In genomic region chr17:2706911-2707510, GRCh38 we compare ENCODE assay signal across 14 cellular contexts. TPM values are rescaled to one million over a fixed set of nuclear protein-coding genes. Genes with fewer than 3 reads are reported as not detected.
DNase-seq lines count a peak whose midpoint lies in the region; ATAC-seq and TF ChIP-seq lines count a peak whose summit lies in the region.
"Had no signal": no experiment of that assay in that cellular context is flagged by ENCODE, and none has a peak within 500 bp of the region (broad histone marks: within the 10 kb centered on the region; RNA-seq: fewer than 3 reads in every experiment).

No MANE protein-coding gene starts in this region.

- no peak overlapping the region for H4K91ac ChIP-seq in neuronal stem cell (ENCODE audit: low read depth, low read length, poor library complexity)

- TF ChIP-seq CTCF in WTC11 (IDR thresholded peaks at IDR 0.05) (no peak), tibial nerve (IDR thresholded peaks at IDR 0.05) (no peak)

- WGBS in neuronal stem cell (ENCODE audit: extremely low coverage in 2 of 2, insufficient read length in 2 of 2, insufficient replicate concordance in 1 of 2), 2 donors = no CpG with 5 or more reads among the region's 21 CpGs
- WGBS in tibial nerve, 2 donors = 73 to 82% methylated on average over 17 to 20 of the region's 21 CpGs

- no peak for TF ChIP-seq POLR2A in tibial nerve (IDR thresholded peaks at IDR 0.05)

- H2BK12ac ChIP-seq in neuronal stem cell (ENCODE audit: low read length) = no peak overlapping the region

- peaks cover 12% of the 10 kb centered on the region for H3K36me3 Mint-ChIP-seq in WTC11

- no peak overlapping the region for H3K14ac ChIP-seq in neuronal stem cell (ENCODE audit: low read length)

- peaks cover 44% of the 10 kb centered on the region for H3K4me1 Mint-ChIP-seq in WTC11

- H3K27ac ChIP-seq in neuronal stem cell (replicated peaks; ENCODE audit: low read length) = no peak overlapping the region
- H3K27ac ChIP-seq in tibial nerve = peak overlapping the region in 3 of 4 donors; percentile 11 to 84 (median 21)

- intact Hi-C loops in cardiac septum (cut with DNase I) = loop anchor here (2.0 kb wide), 1 partner anchor 114 kb away; the partner anchor contains the start of gene PAFAH1B1

- H3K18ac ChIP-seq in neuronal stem cell (ENCODE audit: low read length) = peak overlapping the region; percentile 38

- H3K27me3 ChIP-seq in neuronal stem cell (ENCODE audit: control insufficient read depth in 3 of 3, insufficient read depth in 3 of 3, low read depth in 1 of 3, low read length in 3 of 3) = no peaks in the 10 kb centered on the region
- H3K27me3 ChIP-seq in tibial nerve = no peaks in the 10 kb centered on the region

- no peaks in the 10 kb centered on the region for H3K9me3 Mint-ChIP-seq in WTC11
- H3K9me3 Mint-ChIP-seq: activated naive CD8-positive, alpha-beta T cell treated with anti-CD3 and anti-CD28 coated beads for 36 hours; CD14-positive monocyte had no signal

- no peak overlapping the region for H4K8ac ChIP-seq in neuronal stem cell (ENCODE audit: low read depth, low read length)

- peaks cover 1% of the 10 kb centered on the region for H3K27me3 Mint-ChIP-seq in WTC11 (ENCODE audit: low read depth)
- H3K27me3 Mint-ChIP-seq: activated naive CD8-positive, alpha-beta T cell treated with anti-CD3 and anti-CD28 coated beads for 36 hours had no signal

- peak overlapping the region; percentile 31 for H3K23ac ChIP-seq in neuronal stem cell (ENCODE audit: low read depth, low read length, poor library complexity)

- no peak overlapping the region for H3K4me2 ChIP-seq in neuronal stem cell (ENCODE audit: insufficient read depth, low read length, poor library complexity, severe bottlenecking)

- H3K4me3 Mint-ChIP-seq in WTC11 = no peak overlapping the region
- H3K4me3 Mint-ChIP-seq: activated naive CD8-positive, alpha-beta T cell treated with anti-CD3 and anti-CD28 coated beads for 36 hours; CD14-positive monocyte had no signal

- DNase-seq in WTC11 (ENCODE audit: low spot score) = peak; percentile 12
- peak; percentile 66 for DNase-seq in cardiac septum (ENCODE audit: low spot score)
- no peak for DNase-seq in neuronal stem cell (ENCODE audit: low spot score)
- no peak for DNase-seq in tibial nerve (ENCODE audit: low spot score in 2 of 2)
- no peak for DNase-seq in activated CD4-positive, alpha-beta T cell treated with anti-CD3 and anti-CD28 coated beads for 48 hours
- DNase-seq in DMS79 treated with DMSO at 0.1 percent for 48 hours (lab: John Stamatoyannopoulos, UW) = no peak
- no peak for DNase-seq in SW 1271 (lab: John Stamatoyannopoulos, UW)
- DNase-seq: activated CD8-positive, alpha-beta memory T cell treated with anti-CD3 and anti-CD28 coated beads, Interleukin-2, amount 50 U/mL, for 4 hours; activated naive CD8-positive, alpha-beta T cell treated with anti-CD3 and anti-CD28 coated beads for 36 hours; foreskin melanocyte; NCI-H2171 treated with DMSO at 0.1 percent for 48 hours had no signal

- CTCF ChIA-PET in WTC11 (lab: Charles Lee) = interaction anchor here (0.9 to 1.7 kb wide), 12 partner anchors 11 to 355 kb away, joined by 3 to 8 read pairs (median 4); no protein-coding TSS in a partner anchor

- no peak for ATAC-seq in WTC11
- ATAC-seq: activated CD4-positive, CD25-positive, alpha-beta regulatory T cell treated with anti-CD3 and anti-CD28 coated beads, Interleukin-2, amount 50 U/mL, for 24 hours had no signal

- H3K4ac ChIP-seq in neuronal stem cell (ENCODE audit: low read length) = no peak overlapping the region

- H3K27ac Mint-ChIP-seq in WTC11 = no peak overlapping the region
- H3K27ac Mint-ChIP-seq: activated naive CD8-positive, alpha-beta T cell treated with anti-CD3 and anti-CD28 coated beads for 36 hours had no signal

- no peak overlapping the region for H2AFZ ChIP-seq in neuronal stem cell (ENCODE audit: low read length)

- POLR2A ChIA-PET in WTC11 (lab: Charles Lee) = no interaction called here

- TF ChIP-seq EP300 in tibial nerve (IDR thresholded peaks at IDR 0.05) = no peak

- no peak overlapping the region for H2BK120ac ChIP-seq in neuronal stem cell (ENCODE audit: low read depth, low read length)

- peaks cover 13 to 21% of the 10 kb centered on the region in 2 donors for H3K4me1 ChIP-seq in neuronal stem cell (ENCODE audit: control insufficient read depth in 2 of 2, insufficient read depth in 1 of 2, low read depth in 1 of 2, low read length in 2 of 2)
- H3K4me1 ChIP-seq in tibial nerve = peaks cover 0 to 49% (median 41%) of the 10 kb centered on the region in 4 donors

- no peak overlapping the region for H2AK5ac ChIP-seq in neuronal stem cell (ENCODE audit: low read depth, low read length)

- H3K79me1 ChIP-seq in neuronal stem cell (ENCODE audit: low read depth, low read length) = peaks cover 34% of the 10 kb centered on the region

- peak overlapping the region; percentile 44 for H3K9ac ChIP-seq in neuronal stem cell (ENCODE audit: low read depth, low read length, poor library complexity)

- H2BK15ac ChIP-seq in neuronal stem cell (ENCODE audit: low read length) = no peak overlapping the region

- peaks cover 0 to 2% of the 10 kb centered on the region in 2 donors for H3K9me3 ChIP-seq in neuronal stem cell (replicated peaks in 1 of 2; ENCODE audit: control insufficient read depth in 2 of 2, insufficient read depth in 1 of 2, low read depth in 1 of 2, low read length in 2 of 2)
- no peaks in the 10 kb centered on the region for H3K9me3 ChIP-seq in tibial nerve

- no peak overlapping the region for H2BK5ac ChIP-seq in neuronal stem cell (ENCODE audit: low read length)

- H3K36me3 ChIP-seq in neuronal stem cell (replicated peaks in 1 of 2; ENCODE audit: control insufficient read depth in 2 of 2, insufficient read depth in 2 of 2, low read length in 2 of 2) = peaks cover 8 to 20% of the 10 kb centered on the region in 2 donors
- peaks cover 0 to 29% (median 0%) of the 10 kb centered on the region in 3 donors for H3K36me3 ChIP-seq in tibial nerve

- H3K4me3 ChIP-seq in neuronal stem cell (ENCODE audit: low read length in 2 of 2) = no peak overlapping the region
- H3K4me3 ChIP-seq in tibial nerve = no peak overlapping the region

TF ChIP-seq in WTC11, 78 proteins besides CTCF, POLR2A, EP300 and RAD21:
- TF ChIP-seq ZNF425 (CRISPR knock-in tag; conservative IDR thresholded peaks at IDR 0.05) = no peak
- no peak for TF ChIP-seq NR2C2 (CRISPR knock-in tag; IDR thresholded peaks at IDR 0.05)
- no peak for TF ChIP-seq KAT7 (CRISPR knock-in tag; IDR thresholded peaks at IDR 0.05; ENCODE audit: borderline replicate concordance)
- no peak for TF ChIP-seq ZBTB21 (CRISPR knock-in tag; IDR thresholded peaks at IDR 0.05; ENCODE audit: borderline replicate concordance)
- TF ChIP-seq AR (CRISPR knock-in tag; IDR thresholded peaks at IDR 0.05) = no peak
- TF ChIP-seq GABPB1 (CRISPR knock-in tag; IDR thresholded peaks at IDR 0.05) = no peak

RNA-seq across cellular contexts. Expression of gene CLUH, which starts 4.6 kb away (rescaled TPM):
- total RNA-seq in WTC11 (2021) (79.8 to 105 TPM (median 83.1 TPM) in 3 replicates), cardiac septum (143 TPM), tibial nerve (100 to 1,000 TPM in 1 of 4 donors, 10 to 100 TPM in 3; 45.4 to 118 (median 56.1) TPM)
- 15.4 TPM for polyA plus RNA-seq in neuronal stem cell (2013, experiment 1 of 2)
- polyA plus RNA-seq in neuronal stem cell (2013, experiment 2 of 2) = 13.9 TPM

RNA-seq across cellular contexts. Expression of gene CCDC92B, which starts 42.4 kb away (rescaled TPM):
- total RNA-seq in WTC11 (2021) (14.4 to 15.2 TPM (median 14.6 TPM) in 3 replicates), cardiac septum (0.13 TPM), tibial nerve (under 1 TPM in 1 of 4 donors, not detected in 3; 0.30 TPM)
- 0.35 TPM for polyA plus RNA-seq in neuronal stem cell (2013, experiment 1 of 2)
- polyA plus RNA-seq in neuronal stem cell (2013, experiment 2 of 2) = 0.42 TPM
- total RNA-seq: activated naive CD8-positive, alpha-beta T cell treated with anti-CD3 and anti-CD28 coated beads for 36 hours; osteocyte had no signal
- polyA plus RNA-seq: CD14-positive monocyte had no signal

Comparison
In these comparisons a context has a peak if more than half of its experiments do, and no peak if none do; other contexts are left out.
1. DNase-seq: peak in WTC11 (single experiment) and cardiac septum (single experiment); none in neuronal stem cell (single experiment), tibial nerve (0 of 2), activated CD4-positive, alpha-beta T cell treated with anti-CD3 and anti-CD28 coated beads for 48 hours (single experiment), DMS79 treated with DMSO at 0.1 percent for 48 hours (single experiment) and SW 1271 (0 of 2).
2. RNA of gene CCDC92B, which starts 42.4 kb away (total RNA-seq): 14.4 to 15.2 TPM in WTC11; 0.13 TPM in cardiac septum (single experiment) and 0.30 TPM in tibial nerve; every median in the first group is over 10 times any median in the second.